Comparison of ENCODE assay signal across 38 cellular contexts in the genomic region with DNA sequence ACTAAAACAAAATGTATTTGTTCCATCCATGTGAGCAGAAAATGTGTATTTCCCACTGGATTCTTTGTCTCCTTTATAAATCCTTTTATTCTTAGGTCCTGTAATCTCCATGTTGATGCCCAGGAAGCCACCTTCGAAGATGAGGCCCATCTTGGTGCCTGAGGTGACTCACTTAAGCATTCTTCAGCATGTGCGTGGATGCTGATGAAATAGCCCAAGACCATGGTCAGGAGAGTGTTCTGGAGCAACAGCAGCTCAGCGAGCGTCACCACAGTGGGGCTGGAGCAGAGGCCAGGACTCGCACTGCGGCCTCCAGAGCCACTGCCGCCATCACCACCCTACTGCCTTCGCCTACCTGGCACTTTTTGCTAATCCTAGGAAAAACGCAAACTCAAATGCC.
"Had no signal": no experiment of that assay in that cellular context is flagged by ENCODE, and none has a peak within 500 bp of the region (broad histone marks: within the 10 kb centered on the region; RNA-seq: fewer than 3 reads in every experiment).

No MANE protein-coding gene starts in this region.

- H3K4me3 ChIP-seq: adrenal gland, ascending aorta, body of pancreas, breast epithelium, cardiac muscle cell had no signal

- H3K9me3 Mint-ChIP-seq: activated naive CD4-positive, alpha-beta T cell treated with anti-CD3 and anti-CD28 coated beads for 36 hours; activated T-helper 2 cell treated with anti-CD3 and anti-CD28 coated beads, Interferon-gamma antibody, Interleukin-2, Interleukin-4, amounts not matched to agents 10 μg/mL and 5 μg/mL and 100 μg/mL, durations not matched to agents 14 hours and 24 hours and 36 hours had no signal

- H3K9me3 ChIP-seq: adrenal gland, ascending aorta, body of pancreas, breast epithelium had no signal

- H3K36me3 Mint-ChIP-seq: activated naive CD4-positive, alpha-beta T cell treated with anti-CD3 and anti-CD28 coated beads, Interleukin-2, amount 10 ng/mL, durations not matched to agents 7 days and 5 days; activated naive CD4-positive, alpha-beta T cell treated with anti-CD3 and anti-CD28 coated beads, Interleukin-2, amount 50 U/mL, for 24 hours; activated naive CD8-positive, alpha-beta T cell treated with anti-CD3 and anti-CD28 coated beads, Interleukin-2, amount 10 ng/mL, durations not matched to agents 7 days and 5 days; brain had no signal

- H3K4me3 Mint-ChIP-seq: activated naive CD4-positive, alpha-beta T cell treated with anti-CD3 and anti-CD28 coated beads for 36 hours; activated naive CD4-positive, alpha-beta T cell treated with anti-CD3 and anti-CD28 coated beads, Interleukin-2, amount 10 ng/mL, durations not matched to agents 7 days and 5 days; activated naive CD4-positive, alpha-beta T cell treated with anti-CD3 and anti-CD28 coated beads, Interleukin-2, amount 50 U/mL, for 24 hours; activated naive CD8-positive, alpha-beta T cell; activated naive CD8-positive, alpha-beta T cell treated with anti-CD3 and anti-CD28 coated beads, Interleukin-2, amount 10 ng/mL, durations not matched to agents 7 days and 5 days; activated naive CD8-positive, alpha-beta T cell treated with anti-CD3 and anti-CD28 coated beads, Interleukin-2, amount 50 U/mL, for 24 hours; activated T-cell treated with anti-CD3 and anti-CD28 coated beads, Interleukin-2, amount 50 U/mL, for 24 hours; activated T-cell treated with anti-CD3 and anti-CD28 coated beads, Interleukin-2, amount 50 U/mL, for 4 hours; activated T-cell treated with anti-CD3 and anti-CD28 coated beads, Interleukin-2, amount 50 U/mL, for 72 hours; activated T-helper 1 cell treated with anti-CD3 and anti-CD28 coated beads, Interleukin-12 subunit alpha, Interleukin-12 subunit beta, Interleukin-2, Interleukin-4 antibody, amounts not matched to agents 30 ng/mL and 10 ng/mL and 1 ng/mL, durations not matched to agents 14 hours and 24 hours and 36 hours; activated T-helper 17 cell treated with anti-CD3 and anti-CD28 coated beads, Interleukin-2, amount 50 U/mL, for 72 hours; brain; central memory CD8-positive, alpha-beta T cell had no signal

- H3K4me1 Mint-ChIP-seq: activated naive CD4-positive, alpha-beta T cell treated with anti-CD3 and anti-CD28 coated beads, Interleukin-2, amount 10 ng/mL, durations not matched to agents 7 days and 5 days; activated naive CD4-positive, alpha-beta T cell treated with anti-CD3 and anti-CD28 coated beads, Interleukin-2, amount 50 U/mL, for 24 hours; activated naive CD8-positive, alpha-beta T cell treated with anti-CD3 and anti-CD28 coated beads, Interleukin-2, amount 10 ng/mL, durations not matched to agents 7 days and 5 days; activated naive CD8-positive, alpha-beta T cell treated with anti-CD3 and anti-CD28 coated beads, Interleukin-2, amount 50 U/mL, for 24 hours; activated T-helper 17 cell treated with anti-CD3 and anti-CD28 coated beads, Interleukin-2, amount 50 U/mL, for 72 hours; brain; central memory CD8-positive, alpha-beta T cell had no signal

- DNase-seq: activated effector memory CD4-positive, alpha-beta T cell treated with anti-CD3 and anti-CD28 coated beads, Interleukin-2, amount 50 U/mL, for 16 hours; activated effector memory CD4-positive, alpha-beta T cell treated with Interleukin-2 at 50 U/mL for 16 hours; activated gamma-delta T cell; activated gamma-delta T cell treated with Interleukin-2 at 50 U/mL for 16 hours; activated naive CD4-positive, alpha-beta T cell; activated naive CD4-positive, alpha-beta T cell treated with anti-CD3 and anti-CD28 coated beads for 36 hours; activated naive CD4-positive, alpha-beta T cell treated with anti-CD3 and anti-CD28 coated beads, Interleukin-2, amount 10 ng/mL, durations not matched to agents 7 days and 5 days; activated naive CD4-positive, alpha-beta T cell treated with anti-CD3 and anti-CD28 coated beads, Interleukin-2, amount 50 U/mL, for 16 hours; activated naive CD4-positive, alpha-beta T cell treated with Interleukin-2 at 50 U/mL for 16 hours; activated naive CD8-positive, alpha-beta T cell treated with anti-CD3 and anti-CD28 coated beads, Interleukin-2, amount 10 ng/mL, durations not matched to agents 7 days and 5 days; activated naive CD8-positive, alpha-beta T cell treated with anti-CD3 and anti-CD28 coated beads, Interleukin-2, amount 50 U/mL, for 24 hours; activated T-cell treated with anti-CD3 and anti-CD28 coated beads for 4 hours; activated T-cell treated with anti-CD3 and anti-CD28 coated beads, Interleukin-2, amount 50 U/mL, for 1 hour; activated T-cell treated with anti-CD3 and anti-CD28 coated beads, Interleukin-2, amount 50 U/mL, for 24 hours; activated T-cell treated with anti-CD3 and anti-CD28 coated beads, Interleukin-2, amount 50 U/mL, for 4 hours; activated T-cell treated with anti-CD3 and anti-CD28 coated beads, Interleukin-2, amount 50 U/mL, for 48 hours; activated T-cell treated with anti-CD3 and anti-CD28 coated beads, Interleukin-2, amount 50 U/mL, for 72 hours; adrenal gland; amniotic stem cell; amygdala; anterior cingulate cortex; aorta; body of pancreas; caudate nucleus; central memory CD4-positive, alpha-beta T cell; cerebellar nuclear complex had no signal

- H3K36me3 ChIP-seq: adrenal gland, ascending aorta, brain microvascular endothelial cell, breast epithelium, cardiac muscle cell had no signal

- H3K27ac Mint-ChIP-seq: activated naive CD4-positive, alpha-beta T cell treated with anti-CD3 and anti-CD28 coated beads for 36 hours; activated naive CD4-positive, alpha-beta T cell treated with anti-CD3 and anti-CD28 coated beads, Interleukin-2, amount 10 ng/mL, durations not matched to agents 7 days and 5 days; activated naive CD4-positive, alpha-beta T cell treated with anti-CD3 and anti-CD28 coated beads, Interleukin-2, amount 50 U/mL, for 24 hours; activated naive CD4-positive, alpha-beta T cell treated with anti-CD3 and anti-CD28 coated beads, Interleukin-2, amount 50 U/mL, for 72 hours; activated naive CD8-positive, alpha-beta T cell; activated naive CD8-positive, alpha-beta T cell treated with anti-CD3 and anti-CD28 coated beads, Interleukin-2, amount 10 ng/mL, durations not matched to agents 7 days and 5 days; activated naive CD8-positive, alpha-beta T cell treated with anti-CD3 and anti-CD28 coated beads, Interleukin-2, amount 50 U/mL, for 24 hours; activated T-cell treated with anti-CD3 and anti-CD28 coated beads, Interleukin-2, amount 50 U/mL, for 24 hours; activated T-cell treated with anti-CD3 and anti-CD28 coated beads, Interleukin-2, amount 50 U/mL, for 72 hours; activated T-helper 1 cell treated with anti-CD3 and anti-CD28 coated beads, Interleukin-12 subunit alpha, Interleukin-12 subunit beta, Interleukin-2, Interleukin-4 antibody, amounts not matched to agents 30 ng/mL and 10 ng/mL and 1 ng/mL, durations not matched to agents 14 hours and 24 hours and 36 hours; activated T-helper 17 cell treated with anti-CD3 and anti-CD28 coated beads, Interleukin-2, amount 50 U/mL, for 72 hours; activated T-helper 2 cell treated with anti-CD3 and anti-CD28 coated beads, Interferon-gamma antibody, Interleukin-2, Interleukin-4, amounts not matched to agents 10 μg/mL and 5 μg/mL and 100 μg/mL, durations not matched to agents 14 hours and 24 hours and 36 hours; brain had no signal

- H3K27ac ChIP-seq: adrenal gland, ascending aorta, body of pancreas, brain microvascular endothelial cell, breast epithelium, cardiac muscle cell had no signal

- H3K4me1 ChIP-seq: adrenal gland, ascending aorta, body of pancreas, breast epithelium had no signal

- H3K27me3 Mint-ChIP-seq: activated naive CD4-positive, alpha-beta T cell treated with anti-CD3 and anti-CD28 coated beads, Interleukin-2, amount 10 ng/mL, durations not matched to agents 7 days and 5 days; activated naive CD4-positive, alpha-beta T cell treated with anti-CD3 and anti-CD28 coated beads, Interleukin-2, amount 50 U/mL, for 24 hours; activated naive CD8-positive, alpha-beta T cell; activated naive CD8-positive, alpha-beta T cell treated with anti-CD3 and anti-CD28 coated beads, Interleukin-2, amount 10 ng/mL, durations not matched to agents 7 days and 5 days; activated naive CD8-positive, alpha-beta T cell treated with anti-CD3 and anti-CD28 coated beads, Interleukin-2, amount 50 U/mL, for 24 hours; activated T-cell treated with anti-CD3 and anti-CD28 coated beads, Interleukin-2, amount 50 U/mL, for 24 hours; activated T-helper 17 cell treated with anti-CD3 and anti-CD28 coated beads, Interleukin-2, amount 50 U/mL, for 72 hours; central memory CD8-positive, alpha-beta T cell had no signal

- H3K27me3 ChIP-seq: adrenal gland, ascending aorta, body of pancreas, brain microvascular endothelial cell, breast epithelium, cardiac muscle cell had no signal
